In genomic region chr20:45359069-45359405, GRCh38 we compare ENCODE assay signal across 1 cellular context.
TF ChIP-seq lines count a peak whose summit lies in the region.

No MANE protein-coding gene starts in this region.

TF ChIP-seq in endothelial cell of umbilical vein, 7 proteins besides CTCF, POLR2A, EP300 and RAD21 (continued from another document):
- TF ChIP-seq FOS (IDR thresholded peaks at IDR 0.05; ENCODE audit: borderline replicate concordance, insufficient read depth, low read length): no peak
- TF ChIP-seq GATA2 (IDR thresholded peaks at IDR 0.05; ENCODE audit: insufficient read depth, insufficient read length, low read depth, low read length): no peak
- TF ChIP-seq EZH2 (IDR thresholded peaks at IDR 0.05; ENCODE audit: borderline replicate concordance, low read depth, low read length, severe bottlenecking): no peak
- no peak for TF ChIP-seq JUN (IDR thresholded peaks at IDR 0.05; ENCODE audit: borderline replicate concordance, insufficient read depth, insufficient read length, low read depth)
- TF ChIP-seq MYC (IDR thresholded peaks at IDR 0.05; ENCODE audit: low read depth, low read length): no peak
- TF ChIP-seq, protein P1, sequence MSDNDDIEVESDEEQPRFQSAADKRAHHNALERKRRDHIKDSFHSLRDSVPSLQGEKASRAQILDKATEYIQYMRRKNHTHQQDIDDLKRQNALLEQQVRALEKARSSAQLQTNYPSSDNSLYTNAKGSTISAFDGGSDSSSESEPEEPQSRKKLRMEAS (IDR thresholded peaks at IDR 0.05; ENCODE audit: insufficient read depth, insufficient read length): no peak
